ENCODE assay signal across 8 cellular contexts in the genomic region with DNA sequence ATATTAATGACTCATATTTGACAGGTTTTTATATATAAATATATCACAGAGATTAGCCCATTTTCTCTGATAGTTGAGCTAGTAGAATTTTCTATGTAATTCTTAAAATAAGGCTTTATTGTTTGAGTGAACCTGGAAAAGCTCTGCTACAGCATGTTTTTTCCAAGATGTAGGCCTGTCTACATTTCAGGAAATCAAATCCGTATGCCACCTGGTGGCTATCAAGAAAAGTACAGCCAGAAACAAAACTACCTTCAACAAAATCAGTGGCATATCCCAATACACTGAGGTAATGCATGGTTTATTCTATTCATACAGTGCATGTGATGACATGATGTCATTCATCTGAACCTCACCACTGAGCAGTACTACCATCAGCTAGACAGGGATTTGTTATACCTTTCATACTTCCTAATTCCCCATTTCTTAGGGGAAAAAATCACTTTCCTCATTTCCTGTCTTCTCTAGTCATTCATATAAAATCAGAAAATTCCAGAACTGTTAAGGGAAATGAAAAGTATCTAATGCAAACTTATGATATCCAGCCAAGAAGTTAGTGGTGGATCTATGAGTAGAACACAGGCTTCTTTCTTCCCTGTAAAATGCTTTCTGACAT.
DNase-seq lines count a peak whose midpoint lies in the region; ATAC-seq, FAIRE-seq and TF ChIP-seq lines count a peak whose summit lies in the region.

No MANE protein-coding gene starts in this region.

- no peak for TF ChIP-seq EP300 in K562 (IDR thresholded peaks at IDR 0.05; ENCODE audit: low read length)

- H3K4me2 ChIP-seq in K562 (ENCODE audit: insufficient read depth, low read length) = no peak overlapping the region

- H3K27ac ChIP-seq in K562 (ENCODE audit: extremely low read depth, low read depth, low read length) = no peak overlapping the region

- H3K4me3 ChIP-seq in K562 = no peak overlapping the region

- H3K9me1 ChIP-seq in K562 (ENCODE audit: control insufficient read depth, insufficient read depth, low read length) = no peaks in the 10 kb centered on the region

- H3K36me3 ChIP-seq in K562 (ENCODE audit: control insufficient read depth, insufficient read depth, low read length) = no peaks in the 10 kb centered on the region

- H3K27me3 ChIP-seq in K562 (ENCODE audit: control insufficient read depth in 2 of 2, insufficient read depth in 2 of 2, low read length in 2 of 2) = no peaks in the 10 kb centered on the region

- 0% methylated on average over 1 of the region's 1 CpG for WGBS in K562 (ENCODE audit: insufficient coverage, low coverage, missing lambda C conversion rate)

- in situ Hi-C loops in K562 (cut with MboI) = no loop called here

- intact Hi-C loops in K562 (cut with micrococcal nuclease) = loop anchor here (1.0 kb wide), 1 partner anchor 1473 kb away; no protein-coding TSS in a partner anchor

- no peak overlapping the region for H3K9ac ChIP-seq in K562 (ENCODE audit: insufficient read depth in 1 of 2, low read depth in 2 of 2, low read length in 2 of 2)

- peak; percentile 17 to 43 (median 32); a peak in 4 of 6 replicates for TF ChIP-seq CTCF in K562 (IDR thresholded peaks at IDR 0.05 in 2 of 3, conservative IDR thresholded peaks at IDR 0.05 in 1 of 3; ENCODE audit: insufficient read depth in 2 of 3, low read depth in 1 of 3, low read length in 3 of 3)

- no peaks in the 10 kb centered on the region for H3K79me2 ChIP-seq in K562 (ENCODE audit: control insufficient read depth, insufficient read depth, low read length)

- H4K20me1 ChIP-seq in K562 (replicated peaks; ENCODE audit: control insufficient read depth, insufficient read depth, low read length) = no peaks in the 10 kb centered on the region

- no peak overlapping the region for H2AFZ ChIP-seq in K562 (ENCODE audit: low read depth, low read length)

- FAIRE-seq in K562 (lab: Jason Lieb, UNC) = no peak
- FAIRE-seq in urothelium cell line (lab: Jason Lieb, UNC) = no peak

- peak; percentile 56 for ATAC-seq in HG02610 (IDR thresholded peaks at IDR 0.05; ENCODE audit: unreplicated experiment)
- ATAC-seq in K562 = no peak

- DNase-seq in SKM-1 (lab: John Stamatoyannopoulos, UW; ENCODE audit: unreplicated experiment) = peak; percentile 8
- DNase-seq in SKM-1 treated with dmso at 0.1 percent for 144 hours (lab: John Stamatoyannopoulos, UW; ENCODE audit: unreplicated experiment) = no peak
- peak; percentile 50 for DNase-seq in NCI-H2081 treated with DMSO at 0.1 percent for 48 hours (lab: John Stamatoyannopoulos, UW)
- peak; percentile 3 to 14 (median 11) for DNase-seq in K562 (ENCODE audit: extremely low read depth in 1 of 4, low spot score in 3 of 4)
- DNase-seq in iris pigment epithelial cell (ENCODE audit: low read depth) = peak; percentile 47
- DNase-seq in urothelium cell line (ENCODE audit: low spot score) = peak; percentile 17
- no peak for DNase-seq in NCI-H187 treated with DMSO at 0.1 percent for 48 hours (lab: John Stamatoyannopoulos, UW)

- H3K4me1 ChIP-seq in K562 (replicated peaks in 1 of 2; ENCODE audit: control insufficient read depth in 2 of 2, insufficient read depth in 2 of 2, low read length in 2 of 2) = no peaks in the 10 kb centered on the region

- no peak for TF ChIP-seq POLR2A in K562 (conservative IDR thresholded peaks at IDR 0.05)

- BruUV-seq in K562 (replicated peaks; lab: Mats Ljungman, UMichigan) = no TSS peak

- TF ChIP-seq RAD21 in K562 (CRISPR knock-in tag; conservative IDR thresholded peaks at IDR 0.05 in 1 of 2, IDR thresholded peaks at IDR 0.05 in 1 of 2) = peak in 1 of 2 experiments; percentile 44; a peak in 2 of 4 replicates

- POLR2A ChIA-PET in K562 (lab: Yijun Ruan, JAX) = no interaction called here

- CTCF ChIA-PET in K562 (lab: Yijun Ruan, JAX; ENCODE audit: low intra/inter-chr PET ratio) = interaction anchor here (1.6 kb wide), 1 partner anchor 1535 kb away, joined by 5 read pairs; no protein-coding TSS in a partner anchor

- H3K9me3 ChIP-seq in K562 (replicated peaks; ENCODE audit: control insufficient read depth, insufficient read depth, low read depth, low read length) = no peaks in the 10 kb centered on the region

TF ChIP-seq in K562, 482 proteins besides CTCF, POLR2A, EP300 and RAD21:
- TF ChIP-seq SMC3 (conservative IDR thresholded peaks at IDR 0.05; ENCODE audit: insufficient read depth, low read depth, low read length) (0 out of 2 replicates have a peak, but pooled peaks have one; percentile 24), MYC (IDR thresholded peaks at IDR 0.05; ENCODE audit: low read depth, low read length) (no peak), MYC (CRISPR knock-in tag; IDR thresholded peaks at IDR 0.05; ENCODE audit: borderline replicate concordance, low read depth) (no peak)
TF ChIP-seq in K562: peak in this region for 1.

Comparison
In these comparisons a context has a peak if more than half of its experiments do, and no peak if none do; other contexts are left out.
1. DNase-seq: peak in SKM-1 (single experiment), NCI-H2081 treated with DMSO at 0.1 percent for 48 hours (single experiment), K562 (4 of 4), iris pigment epithelial cell (single experiment) and urothelium cell line (single experiment); none in SKM-1 treated with dmso at 0.1 percent for 144 hours (single experiment) and NCI-H187 treated with DMSO at 0.1 percent for 48 hours (single experiment).